ENCODE assay signal across 1 cellular context in the genomic region with DNA sequence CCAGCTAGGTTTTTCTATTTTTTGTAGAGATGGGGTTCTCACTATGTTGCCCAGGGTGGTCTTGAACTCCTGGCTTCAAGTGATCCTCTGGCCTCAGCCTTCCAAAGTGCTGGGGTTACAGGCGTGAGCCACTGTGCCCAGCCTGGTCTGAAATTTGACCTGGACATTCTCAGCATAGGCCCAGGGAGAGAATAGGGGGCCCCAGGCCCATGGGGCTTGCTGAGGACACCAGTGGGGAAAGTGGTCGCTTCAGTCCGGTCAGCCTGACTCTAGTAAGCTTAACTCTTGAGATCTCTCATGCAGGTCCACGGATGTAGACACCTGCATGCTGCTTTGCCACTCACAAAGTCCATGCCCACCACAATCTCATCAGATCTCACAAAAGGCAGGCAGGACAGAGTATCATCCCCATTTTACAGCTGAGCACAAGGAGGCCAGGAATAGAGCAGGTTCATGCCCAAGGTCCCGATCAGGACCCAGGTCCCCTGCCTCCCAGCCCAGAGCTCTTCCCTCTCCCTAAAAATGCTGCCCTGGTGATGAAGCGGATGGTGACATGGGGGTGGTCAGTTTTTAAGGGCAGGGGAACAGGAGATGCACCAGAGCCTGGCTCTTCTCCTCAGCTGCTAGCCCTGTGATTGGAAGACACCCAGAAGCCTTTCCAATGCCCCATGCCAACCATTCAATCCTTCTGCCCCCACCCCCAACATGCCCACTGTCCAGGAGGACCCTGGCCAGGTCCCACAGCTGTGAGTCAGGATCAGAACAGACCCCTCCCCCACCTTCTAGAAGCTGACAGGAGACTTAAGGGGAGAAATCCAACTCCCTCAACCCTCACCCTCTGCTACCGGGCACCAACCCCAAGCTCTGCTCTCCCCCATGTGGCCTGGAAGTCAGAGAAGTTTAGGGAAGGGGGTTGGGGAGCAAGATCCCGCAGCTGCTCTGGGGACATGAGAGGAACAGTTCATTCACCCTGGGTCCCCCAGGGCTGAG.
TF ChIP-seq lines count a peak whose summit lies in the region.

No MANE protein-coding gene starts in this region.

TF ChIP-seq in GM12878, 131 proteins besides CTCF, POLR2A, EP300 and RAD21:
- TF ChIP-seq, protein P1, sequence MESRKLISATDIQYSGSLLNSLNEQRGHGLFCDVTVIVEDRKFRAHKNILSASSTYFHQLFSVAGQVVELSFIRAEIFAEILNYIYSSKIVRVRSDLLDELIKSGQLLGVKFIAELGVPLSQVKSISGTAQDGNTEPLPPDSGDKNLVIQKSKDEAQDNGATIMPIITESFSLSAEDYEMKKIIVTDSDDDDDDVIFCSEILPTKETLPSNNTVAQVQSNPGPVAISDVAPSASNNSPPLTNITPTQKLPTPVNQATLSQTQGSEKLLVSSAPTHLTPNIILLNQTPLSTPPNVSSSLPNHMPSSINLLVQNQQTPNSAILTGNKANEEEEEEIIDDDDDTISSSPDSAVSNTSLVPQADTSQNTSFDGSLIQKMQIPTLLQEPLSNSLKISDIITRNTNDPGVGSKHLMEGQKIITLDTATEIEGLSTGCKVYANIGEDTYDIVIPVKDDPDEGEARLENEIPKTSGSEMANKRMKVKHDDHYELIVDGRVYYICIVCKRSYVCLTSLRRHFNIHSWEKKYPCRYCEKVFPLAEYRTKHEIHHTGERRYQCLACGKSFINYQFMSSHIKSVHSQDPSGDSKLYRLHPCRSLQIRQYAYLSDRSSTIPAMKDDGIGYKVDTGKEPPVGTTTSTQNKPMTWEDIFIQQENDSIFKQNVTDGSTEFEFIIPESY (IDR thresholded peaks at IDR 0.05): no peak
